Comparison of ENCODE assay signal across 1 cellular context in the genomic region with DNA sequence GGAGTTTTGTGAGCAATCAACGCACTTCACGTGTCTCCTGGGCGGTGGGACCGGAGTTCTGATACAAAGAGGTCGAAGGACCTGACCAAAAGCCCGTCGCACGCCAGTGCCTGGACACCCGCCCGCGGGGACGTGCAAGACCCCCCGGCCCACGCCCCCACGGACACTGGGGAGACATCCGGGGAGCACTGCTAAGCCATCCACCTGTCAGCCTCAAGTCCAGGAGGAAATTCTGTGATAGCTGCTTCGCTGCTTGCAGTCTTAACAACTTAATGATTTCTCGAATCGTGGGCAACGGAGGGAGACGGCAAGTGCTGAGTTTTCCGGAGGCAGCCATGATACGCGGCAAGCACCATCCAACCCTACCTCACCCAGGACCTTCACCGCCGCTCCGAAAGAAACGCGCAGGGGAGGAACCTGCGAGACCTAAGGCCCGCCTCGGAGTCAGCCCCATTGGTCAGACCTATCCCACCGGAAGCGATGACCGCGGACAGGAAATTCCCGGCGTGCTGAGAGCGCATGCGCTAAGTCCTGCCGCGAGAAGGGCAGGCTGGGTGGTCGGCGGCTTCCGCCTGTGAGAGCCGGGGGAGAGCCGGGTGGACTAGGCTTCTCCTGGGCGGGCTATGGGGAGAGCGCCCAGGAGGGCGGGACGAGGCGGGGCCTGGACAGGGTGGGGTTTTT.
TF ChIP-seq lines count a peak whose summit lies in the region.

A gene (minus strand): TSS at position 393 of the 681 bp plus-strand sequence. CDS start 56 bp downstream, at position 337.

TF ChIP-seq in HepG2, 621 proteins besides CTCF, POLR2A, EP300 and RAD21 (continued from another document and continues in another):
- TF ChIP-seq, protein P1, sequence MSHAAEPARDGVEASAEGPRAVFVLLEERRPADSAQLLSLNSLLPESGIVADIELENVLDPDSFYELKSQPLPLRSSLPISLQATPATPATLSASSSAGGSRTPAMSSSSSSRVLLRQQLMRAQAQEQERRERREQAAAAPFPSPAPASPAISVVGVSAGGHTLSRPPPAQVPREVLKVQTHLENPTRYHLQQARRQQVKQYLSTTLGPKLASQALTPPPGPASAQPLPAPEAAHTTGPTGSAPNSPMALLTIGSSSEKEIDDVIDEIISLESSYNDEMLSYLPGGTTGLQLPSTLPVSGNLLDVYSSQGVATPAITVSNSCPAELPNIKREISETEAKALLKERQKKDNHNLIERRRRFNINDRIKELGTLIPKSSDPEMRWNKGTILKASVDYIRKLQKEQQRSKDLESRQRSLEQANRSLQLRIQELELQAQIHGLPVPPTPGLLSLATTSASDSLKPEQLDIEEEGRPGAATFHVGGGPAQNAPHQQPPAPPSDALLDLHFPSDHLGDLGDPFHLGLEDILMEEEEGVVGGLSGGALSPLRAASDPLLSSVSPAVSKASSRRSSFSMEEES (CRISPR knock-in tag; IDR thresholded peaks at IDR 0.05): 0 out of 2 replicates have a peak, but pooled peaks have one; percentile 14
- TF ChIP-seq RFXANK (CRISPR knock-in tag; IDR thresholded peaks at IDR 0.05): 0 out of 2 replicates have a peak, but pooled peaks have one; percentile 8
- TF ChIP-seq, protein P2, sequence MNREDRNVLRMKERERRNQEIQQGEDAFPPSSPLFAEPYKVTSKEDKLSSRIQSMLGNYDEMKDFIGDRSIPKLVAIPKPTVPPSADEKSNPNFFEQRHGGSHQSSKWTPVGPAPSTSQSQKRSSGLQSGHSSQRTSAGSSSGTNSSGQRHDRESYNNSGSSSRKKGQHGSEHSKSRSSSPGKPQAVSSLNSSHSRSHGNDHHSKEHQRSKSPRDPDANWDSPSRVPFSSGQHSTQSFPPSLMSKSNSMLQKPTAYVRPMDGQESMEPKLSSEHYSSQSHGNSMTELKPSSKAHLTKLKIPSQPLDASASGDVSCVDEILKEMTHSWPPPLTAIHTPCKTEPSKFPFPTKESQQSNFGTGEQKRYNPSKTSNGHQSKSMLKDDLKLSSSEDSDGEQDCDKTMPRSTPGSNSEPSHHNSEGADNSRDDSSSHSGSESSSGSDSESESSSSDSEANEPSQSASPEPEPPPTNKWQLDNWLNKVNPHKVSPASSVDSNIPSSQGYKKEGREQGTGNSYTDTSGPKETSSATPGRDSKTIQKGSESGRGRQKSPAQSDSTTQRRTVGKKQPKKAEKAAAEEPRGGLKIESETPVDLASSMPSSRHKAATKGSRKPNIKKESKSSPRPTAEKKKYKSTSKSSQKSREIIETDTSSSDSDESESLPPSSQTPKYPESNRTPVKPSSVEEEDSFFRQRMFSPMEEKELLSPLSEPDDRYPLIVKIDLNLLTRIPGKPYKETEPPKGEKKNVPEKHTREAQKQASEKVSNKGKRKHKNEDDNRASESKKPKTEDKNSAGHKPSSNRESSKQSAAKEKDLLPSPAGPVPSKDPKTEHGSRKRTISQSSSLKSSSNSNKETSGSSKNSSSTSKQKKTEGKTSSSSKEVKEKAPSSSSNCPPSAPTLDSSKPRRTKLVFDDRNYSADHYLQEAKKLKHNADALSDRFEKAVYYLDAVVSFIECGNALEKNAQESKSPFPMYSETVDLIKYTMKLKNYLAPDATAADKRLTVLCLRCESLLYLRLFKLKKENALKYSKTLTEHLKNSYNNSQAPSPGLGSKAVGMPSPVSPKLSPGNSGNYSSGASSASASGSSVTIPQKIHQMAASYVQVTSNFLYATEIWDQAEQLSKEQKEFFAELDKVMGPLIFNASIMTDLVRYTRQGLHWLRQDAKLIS (CRISPR knock-in tag; IDR thresholded peaks at IDR 0.05): peak; percentile 90
- no peak for TF ChIP-seq ZMYM2 (CRISPR knock-in tag; IDR thresholded peaks at IDR 0.05)
- TF ChIP-seq, protein P3, sequence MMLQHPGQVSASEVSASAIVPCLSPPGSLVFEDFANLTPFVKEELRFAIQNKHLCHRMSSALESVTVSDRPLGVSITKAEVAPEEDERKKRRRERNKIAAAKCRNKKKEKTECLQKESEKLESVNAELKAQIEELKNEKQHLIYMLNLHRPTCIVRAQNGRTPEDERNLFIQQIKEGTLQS (CRISPR knock-in tag; IDR thresholded peaks at IDR 0.05): peak; percentile 52; the same call in 1 of the 2 replicates
- TF ChIP-seq NAIF1 (CRISPR knock-in tag; IDR thresholded peaks at IDR 0.05; ENCODE audit: borderline replicate concordance): 0 out of 2 replicates have a peak, but pooled peaks have one; percentile 12
- TF ChIP-seq ARNTL (CRISPR knock-in tag; IDR thresholded peaks at IDR 0.05): peak; percentile 64
- no peak for TF ChIP-seq NFE2L2 (IDR thresholded peaks at IDR 0.05; ENCODE audit: low read length)
- no peak for TF ChIP-seq LCORL (IDR thresholded peaks at IDR 0.05)
- TF ChIP-seq LCORL (CRISPR knock-in tag; IDR thresholded peaks at IDR 0.05): no peak; the same call in 1 of the 2 replicates
- TF ChIP-seq, protein P4, sequence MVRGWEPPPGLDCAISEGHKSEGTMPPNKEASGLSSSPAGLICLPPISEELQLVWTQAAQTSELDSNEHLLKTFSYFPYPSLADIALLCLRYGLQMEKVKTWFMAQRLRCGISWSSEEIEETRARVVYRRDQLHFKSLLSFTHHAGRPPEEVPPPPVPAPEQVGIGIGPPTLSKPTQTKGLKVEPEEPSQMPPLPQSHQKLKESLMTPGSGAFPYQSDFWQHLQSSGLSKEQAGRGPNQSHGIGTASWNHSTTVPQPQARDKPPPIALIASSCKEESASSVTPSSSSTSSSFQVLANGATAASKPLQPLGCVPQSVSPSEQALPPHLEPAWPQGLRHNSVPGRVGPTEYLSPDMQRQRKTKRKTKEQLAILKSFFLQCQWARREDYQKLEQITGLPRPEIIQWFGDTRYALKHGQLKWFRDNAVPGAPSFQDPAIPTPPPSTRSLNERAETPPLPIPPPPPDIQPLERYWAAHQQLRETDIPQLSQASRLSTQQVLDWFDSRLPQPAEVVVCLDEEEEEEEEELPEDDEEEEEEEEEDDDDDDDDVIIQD (CRISPR knock-in tag; IDR thresholded peaks at IDR 0.05; ENCODE audit: low read depth): 0 out of 2 replicates have a peak, but pooled peaks have one; percentile 80
- no peak for TF ChIP-seq ETV6 (CRISPR knock-in tag; conservative IDR thresholded peaks at IDR 0.05)
- no peak for TF ChIP-seq CEBPB (IDR thresholded peaks at IDR 0.05; ENCODE audit: borderline replicate concordance, low read depth, low read length)
- peak; percentile 88; the same call in 1 of the 2 replicates for TF ChIP-seq PAX8 (CRISPR knock-in tag; IDR thresholded peaks at IDR 0.05; ENCODE audit: borderline replicate concordance)
- TF ChIP-seq ZNF263 (CRISPR knock-in tag; IDR thresholded peaks at IDR 0.05): peak; percentile 89
- TF ChIP-seq ZFP36 (IDR thresholded peaks at IDR 0.05; ENCODE audit: borderline replicate concordance, low read depth, low read length, partially characterized antibody): no peak
- TF ChIP-seq ZNF225 (CRISPR knock-in tag; IDR thresholded peaks at IDR 0.05): peak; percentile 56; the same call in 1 of the 2 replicates
- peak; percentile 60; the same call in 1 of the 2 replicates for TF ChIP-seq ZNF264 (CRISPR knock-in tag; IDR thresholded peaks at IDR 0.05)
- TF ChIP-seq KMT2A (CRISPR knock-in tag; IDR thresholded peaks at IDR 0.05): peak; percentile 78
- peak; percentile 91 for TF ChIP-seq SRY (CRISPR knock-in tag; IDR thresholded peaks at IDR 0.05)
- TF ChIP-seq, protein P5, sequence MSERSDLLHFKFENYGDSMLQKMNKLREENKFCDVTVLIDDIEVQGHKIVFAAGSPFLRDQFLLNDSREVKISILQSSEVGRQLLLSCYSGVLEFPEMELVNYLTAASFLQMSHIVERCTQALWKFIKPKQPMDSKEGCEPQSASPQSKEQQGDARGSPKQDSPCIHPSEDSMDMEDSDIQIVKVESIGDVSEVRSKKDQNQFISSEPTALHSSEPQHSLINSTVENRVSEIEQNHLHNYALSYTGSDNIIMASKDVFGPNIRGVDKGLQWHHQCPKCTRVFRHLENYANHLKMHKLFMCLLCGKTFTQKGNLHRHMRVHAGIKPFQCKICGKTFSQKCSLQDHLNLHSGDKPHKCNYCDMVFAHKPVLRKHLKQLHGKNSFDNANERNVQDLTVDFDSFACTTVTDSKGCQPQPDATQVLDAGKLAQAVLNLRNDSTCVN (CRISPR knock-in tag; IDR thresholded peaks at IDR 0.05; ENCODE audit: borderline replicate concordance): peak; percentile 57; the same call in 1 of the 2 replicates
- no peak for TF ChIP-seq MBD4 (IDR thresholded peaks at IDR 0.05; ENCODE audit: borderline replicate concordance, low read length)
- peak; percentile 71; the same call in 1 of the 2 replicates for TF ChIP-seq MAF1 (CRISPR knock-in tag; IDR thresholded peaks at IDR 0.05; ENCODE audit: borderline replicate concordance)
- TF ChIP-seq ZNF329 (CRISPR knock-in tag; IDR thresholded peaks at IDR 0.05; ENCODE audit: low read depth): no peak; the same call in 1 of the 2 replicates
- TF ChIP-seq SIX1 (CRISPR knock-in tag; IDR thresholded peaks at IDR 0.05; ENCODE audit: borderline replicate concordance): no peak
- 0 out of 2 replicates have a peak, but pooled peaks have one; percentile 1 for TF ChIP-seq STAG1 (CRISPR knock-in tag; IDR thresholded peaks at IDR 0.05)
- no peak; the same call in 1 of the 2 replicates for TF ChIP-seq MEIS1 (CRISPR knock-in tag; IDR thresholded peaks at IDR 0.05; ENCODE audit: borderline replicate concordance)
- TF ChIP-seq TEAD2 (CRISPR knock-in tag; IDR thresholded peaks at IDR 0.05): 0 out of 2 replicates have a peak, but pooled peaks have one; percentile 30
- no peak for TF ChIP-seq THYN1 (CRISPR knock-in tag; IDR thresholded peaks at IDR 0.05; ENCODE audit: borderline replicate concordance, low read depth)
- TF ChIP-seq SMAD9 (CRISPR knock-in tag; IDR thresholded peaks at IDR 0.05): no peak
- TF ChIP-seq, protein P6, sequence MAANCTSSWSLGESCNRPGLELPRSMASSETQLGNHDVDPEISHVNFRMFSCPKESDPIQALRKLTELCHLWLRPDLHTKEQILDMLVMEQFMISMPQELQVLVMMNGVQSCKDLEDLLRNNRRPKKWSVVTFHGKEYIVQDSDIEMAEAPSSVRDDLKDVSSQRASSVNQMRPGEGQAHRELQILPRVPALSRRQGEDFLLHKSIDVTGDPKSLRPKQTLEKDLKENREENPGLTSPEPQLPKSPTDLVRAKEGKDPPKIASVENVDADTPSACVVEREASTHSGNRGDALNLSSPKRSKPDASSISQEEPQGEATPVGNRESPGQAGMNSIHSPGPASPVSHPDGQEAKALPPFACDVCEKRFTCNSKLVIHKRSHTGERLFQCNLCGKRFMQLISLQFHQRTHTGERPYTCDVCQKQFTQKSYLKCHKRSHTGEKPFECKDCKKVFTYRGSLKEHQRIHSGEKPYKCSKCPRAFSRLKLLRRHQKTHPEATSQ (CRISPR knock-in tag; IDR thresholded peaks at IDR 0.05; ENCODE audit: borderline replicate concordance): no peak
- TF ChIP-seq ZNF10 (CRISPR knock-in tag; IDR thresholded peaks at IDR 0.05; ENCODE audit: borderline replicate concordance, low read depth): no peak
- no peak for TF ChIP-seq ZNF234 (CRISPR knock-in tag; conservative IDR thresholded peaks at IDR 0.05)
- TF ChIP-seq ZNF501 (CRISPR knock-in tag; IDR thresholded peaks at IDR 0.05): peak; percentile 99
- TF ChIP-seq ZNF552 (CRISPR knock-in tag; IDR thresholded peaks at IDR 0.05; ENCODE audit: borderline replicate concordance): no peak
- no peak for TF ChIP-seq ZNF674 (CRISPR knock-in tag; IDR thresholded peaks at IDR 0.05; ENCODE audit: low read depth)
- no peak for TF ChIP-seq FOSL1 (CRISPR knock-in tag; IDR thresholded peaks at IDR 0.05; ENCODE audit: borderline replicate concordance)
- no peak for TF ChIP-seq ZSCAN30 (CRISPR knock-in tag; IDR thresholded peaks at IDR 0.05)
- no peak for TF ChIP-seq MAFK (conservative IDR thresholded peaks at IDR 0.05 in 1 of 2, IDR thresholded peaks at IDR 0.05 in 1 of 2; ENCODE audit: low read length in 2 of 2)
- peak; percentile 75; the same call in 1 of the 2 replicates for TF ChIP-seq ZNF776 (CRISPR knock-in tag; IDR thresholded peaks at IDR 0.05)
- TF ChIP-seq ZNF619 (CRISPR knock-in tag; IDR thresholded peaks at IDR 0.05): peak; percentile 24; the same call in 1 of the 2 replicates
- peak; percentile 30; the same call in 1 of the 2 replicates for TF ChIP-seq GLI4 (CRISPR knock-in tag; IDR thresholded peaks at IDR 0.05; ENCODE audit: borderline replicate concordance)
- peak; percentile 98 for TF ChIP-seq TAF1 (CRISPR knock-in tag; IDR thresholded peaks at IDR 0.05)
- TF ChIP-seq, protein P7, sequence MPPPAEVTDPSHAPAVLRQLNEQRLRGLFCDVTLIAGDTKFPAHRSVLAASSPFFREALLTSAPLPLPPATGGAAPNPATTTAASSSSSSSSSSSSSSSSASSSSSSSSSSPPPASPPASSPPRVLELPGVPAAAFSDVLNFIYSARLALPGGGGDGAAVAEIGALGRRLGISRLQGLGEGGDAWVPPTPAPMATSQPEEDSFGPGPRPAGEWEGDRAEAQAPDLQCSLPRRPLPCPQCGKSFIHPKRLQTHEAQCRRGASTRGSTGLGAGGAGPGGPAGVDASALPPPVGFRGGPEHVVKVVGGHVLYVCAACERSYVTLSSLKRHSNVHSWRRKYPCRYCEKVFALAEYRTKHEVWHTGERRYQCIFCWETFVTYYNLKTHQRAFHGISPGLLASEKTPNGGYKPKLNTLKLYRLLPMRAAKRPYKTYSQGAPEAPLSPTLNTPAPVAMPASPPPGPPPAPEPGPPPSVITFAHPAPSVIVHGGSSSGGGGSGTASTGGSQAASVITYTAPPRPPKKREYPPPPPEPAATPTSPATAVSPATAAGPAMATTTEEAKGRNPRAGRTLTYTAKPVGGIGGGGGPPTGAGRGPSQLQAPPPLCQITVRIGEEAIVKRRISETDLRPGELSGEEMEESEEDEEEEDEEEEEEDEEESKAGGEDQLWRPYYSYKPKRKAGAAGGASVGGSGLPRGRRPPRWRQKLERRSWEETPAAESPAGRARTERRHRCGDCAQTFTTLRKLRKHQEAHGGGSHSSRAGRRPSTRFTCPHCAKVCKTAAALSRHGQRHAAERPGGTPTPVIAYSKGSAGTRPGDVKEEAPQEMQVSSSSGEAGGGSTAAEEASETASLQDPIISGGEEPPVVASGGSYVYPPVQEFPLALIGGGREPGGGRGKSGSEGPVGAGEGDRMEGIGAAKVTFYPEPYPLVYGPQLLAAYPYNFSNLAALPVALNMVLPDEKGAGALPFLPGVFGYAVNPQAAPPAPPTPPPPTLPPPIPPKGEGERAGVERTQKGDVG (CRISPR knock-in tag; IDR thresholded peaks at IDR 0.05; ENCODE audit: borderline replicate concordance): no peak; the same call in 1 of the 2 replicates
- TF ChIP-seq ZNF644 (CRISPR knock-in tag; IDR thresholded peaks at IDR 0.05; ENCODE audit: low read depth): no peak
- no peak for TF ChIP-seq ZEB1 (IDR thresholded peaks at IDR 0.05; ENCODE audit: insufficient replicate concordance, low read depth)
- TF ChIP-seq, protein P8, sequence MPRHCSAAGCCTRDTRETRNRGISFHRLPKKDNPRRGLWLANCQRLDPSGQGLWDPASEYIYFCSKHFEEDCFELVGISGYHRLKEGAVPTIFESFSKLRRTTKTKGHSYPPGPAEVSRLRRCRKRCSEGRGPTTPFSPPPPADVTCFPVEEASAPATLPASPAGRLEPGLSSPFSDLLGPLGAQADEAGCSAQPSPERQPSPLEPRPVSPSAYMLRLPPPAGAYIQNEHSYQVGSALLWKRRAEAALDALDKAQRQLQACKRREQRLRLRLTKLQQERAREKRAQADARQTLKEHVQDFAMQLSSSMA (CRISPR knock-in tag; IDR thresholded peaks at IDR 0.05): no peak
- TF ChIP-seq HCFC1 (IDR thresholded peaks at IDR 0.05; ENCODE audit: low read depth, low read length): 0 out of 2 replicates have a peak, but pooled peaks have one; percentile 17
- no peak for TF ChIP-seq ZNF251 (CRISPR knock-in tag; IDR thresholded peaks at IDR 0.05)
- TF ChIP-seq SP5 (CRISPR knock-in tag; IDR thresholded peaks at IDR 0.05; ENCODE audit: borderline replicate concordance, low read depth): peak; percentile 19
- peak; percentile 33; the same call in 1 of the 2 replicates for TF ChIP-seq RFXAP (CRISPR knock-in tag; IDR thresholded peaks at IDR 0.05; ENCODE audit: borderline replicate concordance)
- TF ChIP-seq NFATC3 (CRISPR knock-in tag; IDR thresholded peaks at IDR 0.05): no peak; the same call in 1 of the 2 replicates
